In genomic region chr2:210663574-210663973, GRCh38 we compare ENCODE assay signal across 10 cellular contexts.
DNase-seq lines count a peak whose midpoint lies in the region; ATAC-seq and TF ChIP-seq lines count a peak whose summit lies in the region.
"Had no signal": no experiment of that assay in that cellular context is flagged by ENCODE, and none has a peak within 500 bp of the region (broad histone marks: within the 10 kb centered on the region; RNA-seq: fewer than 3 reads in every experiment).

No MANE protein-coding gene starts in this region.

- no peaks in the 10 kb centered on the region for H3K27me3 Mint-ChIP-seq in stimulated activated naive CD8-positive, alpha-beta T cell treated with anti-CD3 and anti-CD28 coated beads, Interleukin-15, amount 100 ng/mL, for 72 hours
- H3K27me3 Mint-ChIP-seq: activated CD8-positive, alpha-beta memory T cell treated with anti-CD3 and anti-CD28 coated beads, Interleukin-2, amount 10 ng/mL, durations not matched to agents 7 days and 5 days; CD8-positive, alpha-beta memory T cell had no signal

- no peaks in the 10 kb centered on the region for H3K4me1 ChIP-seq in NT2/D1 (ENCODE audit: insufficient read depth, insufficient read length)

- H3K36me3 ChIP-seq in NT2/D1 (ENCODE audit: insufficient read depth, insufficient read length, low read length) = no peaks in the 10 kb centered on the region

- H3K27ac ChIP-seq in temporal lobe (ENCODE audit: low read depth, low read length) = peak overlapping the region; percentile 2

- no peak overlapping the region for H3K4me3 Mint-ChIP-seq in stimulated activated naive CD8-positive, alpha-beta T cell treated with anti-CD3 and anti-CD28 coated beads, Interleukin-15, amount 100 ng/mL, for 72 hours
- H3K4me3 Mint-ChIP-seq: activated CD8-positive, alpha-beta memory T cell treated with anti-CD3 and anti-CD28 coated beads, Interleukin-2, amount 10 ng/mL, durations not matched to agents 7 days and 5 days; CD8-positive, alpha-beta memory T cell had no signal

- H3K4me3 ChIP-seq in NT2/D1 (ENCODE audit: insufficient read length, low read depth) (no peak overlapping the region), fibroblast of villous mesenchyme (ENCODE audit: low read depth, low read length) (no peak overlapping the region)

- H3K27ac Mint-ChIP-seq in stimulated activated naive CD8-positive, alpha-beta T cell treated with anti-CD3 and anti-CD28 coated beads, Interleukin-15, amount 100 ng/mL, for 72 hours = no peak overlapping the region
- H3K27ac Mint-ChIP-seq: activated CD8-positive, alpha-beta memory T cell treated with anti-CD3 and anti-CD28 coated beads, Interleukin-2, amount 10 ng/mL, durations not matched to agents 7 days and 5 days; CD8-positive, alpha-beta memory T cell had no signal

- H3K9me3 Mint-ChIP-seq in stimulated activated naive CD8-positive, alpha-beta T cell treated with anti-CD3 and anti-CD28 coated beads, Interleukin-15, amount 100 ng/mL, for 72 hours = peaks cover 0 to 12% of the 10 kb centered on the region in 2 donors

- no peaks in the 10 kb centered on the region for H3K27me3 ChIP-seq in NT2/D1 (ENCODE audit: insufficient read depth, insufficient read length)

- no peak for TF ChIP-seq CTCF in fibroblast of villous mesenchyme (IDR thresholded peaks at IDR 0.05; ENCODE audit: insufficient read depth, low read depth, low read length)

- H3K9me3 ChIP-seq in NT2/D1 (ENCODE audit: insufficient read depth, low read length) = peaks cover 11% of the 10 kb centered on the region; the same call in 1 of the 2 replicates

- ATAC-seq in stimulated activated naive CD8-positive, alpha-beta T cell treated with anti-CD3 and anti-CD28 coated beads, Interleukin-15, amount 100 ng/mL, for 72 hours = no peak
- ATAC-seq in GM21723 (IDR thresholded peaks at IDR 0.05; ENCODE audit: unreplicated experiment) = no peak
- ATAC-seq: activated CD8-positive, alpha-beta memory T cell treated with anti-CD3 and anti-CD28 coated beads, Interleukin-2, amount 10 ng/mL, durations not matched to agents 7 days and 5 days had no signal

- DNase-seq in SIG-M5 treated with dmso at 0.1 percent for 504 hours (lab: John Stamatoyannopoulos, UW; ENCODE audit: unreplicated experiment) (peak; percentile 45), SIG-M5 (lab: John Stamatoyannopoulos, UW) (no peak), NT2/D1 (ENCODE audit: low read depth, low spot score) (peak; percentile 39), fibroblast of villous mesenchyme (ENCODE audit: low read depth) (peak; percentile 2), KG1 (lab: John Stamatoyannopoulos, UW) (no peak)
- DNase-seq in stimulated activated naive CD8-positive, alpha-beta T cell treated with anti-CD3 and anti-CD28 coated beads, Interleukin-15, amount 100 ng/mL, for 72 hours = no peak
- DNase-seq: activated CD8-positive, alpha-beta memory T cell treated with anti-CD3 and anti-CD28 coated beads, Interleukin-2, amount 10 ng/mL, durations not matched to agents 7 days and 5 days; CD8-positive, alpha-beta memory T cell had no signal

- H3K9ac ChIP-seq in NT2/D1 (ENCODE audit: insufficient read length, low read depth) = no peak overlapping the region

- H3K4me1 Mint-ChIP-seq in stimulated activated naive CD8-positive, alpha-beta T cell treated with anti-CD3 and anti-CD28 coated beads, Interleukin-15, amount 100 ng/mL, for 72 hours = no peaks in the 10 kb centered on the region
- H3K4me1 Mint-ChIP-seq: activated CD8-positive, alpha-beta memory T cell treated with anti-CD3 and anti-CD28 coated beads, Interleukin-2, amount 10 ng/mL, durations not matched to agents 7 days and 5 days; CD8-positive, alpha-beta memory T cell had no signal

Comparison
In these comparisons a context has a peak if more than half of its experiments do, and no peak if none do; other contexts are left out.
1. DNase-seq: peak in SIG-M5 treated with dmso at 0.1 percent for 504 hours (single experiment), NT2/D1 (single experiment) and fibroblast of villous mesenchyme (single experiment); none in SIG-M5 (single experiment), stimulated activated naive CD8-positive, alpha-beta T cell treated with anti-CD3 and anti-CD28 coated beads, Interleukin-15, amount 100 ng/mL, for 72 hours (0 of 2) and KG1 (single experiment).